ENCODE assay signal across 10 cellular contexts in the genomic region with DNA sequence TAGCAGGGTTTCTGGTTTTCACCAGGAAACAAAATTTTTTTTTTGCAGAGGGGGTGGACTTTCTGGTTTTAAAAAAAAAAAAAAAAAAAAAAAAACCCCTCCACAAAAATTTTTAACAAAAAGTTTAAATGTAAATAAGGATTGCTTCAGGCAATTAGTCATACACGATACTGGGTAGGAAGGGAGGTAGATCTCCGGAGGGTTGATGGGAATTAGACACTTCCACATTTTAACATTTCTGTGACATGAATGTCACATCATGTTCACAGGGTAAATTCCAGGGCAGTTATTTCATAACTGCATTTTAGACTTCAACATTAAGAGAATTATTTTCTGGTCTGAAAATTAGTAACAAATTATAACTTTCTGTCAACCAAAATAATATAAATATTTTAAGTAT. TPM values are rescaled to one million over a fixed set of nuclear protein-coding genes. Genes with fewer than 3 reads are reported as not detected.
A peak's percentile ranks its signal among the peaks of the same experiment; 100 is the strongest.
DNase-seq lines count a peak whose midpoint lies in the region; ATAC-seq and TF ChIP-seq lines count a peak whose summit lies in the region.
"Had no signal": no experiment of that assay in that cellular context is flagged by ENCODE, and none has a peak within 500 bp of the region (broad histone marks: within the 10 kb centered on the region; RNA-seq: fewer than 3 reads in every experiment).

No MANE protein-coding gene starts in this region.

- peak overlapping the region in 8 of 10 donors; percentile 4 to 95 (median 36) for H3K27ac Mint-ChIP-seq in naive thymus-derived CD8-positive, alpha-beta T cell

- no peaks in the 10 kb centered on the region for H3K27me3 Mint-ChIP-seq in naive thymus-derived CD8-positive, alpha-beta T cell

- no peak overlapping the region for H3K4me3 Mint-ChIP-seq in naive thymus-derived CD8-positive, alpha-beta T cell

- no peak overlapping the region for H3K4me3 ChIP-seq in cardiac fibroblast (replicated peaks in 1 of 2; ENCODE audit: low read depth in 2 of 2, low read length in 2 of 2)

- TF ChIP-seq CTCF in cardiac fibroblast (IDR thresholded peaks at IDR 0.05; ENCODE audit: low read depth, low read length) = no peak

- peak; percentile 61 for DNase-seq in ELR (ENCODE audit: low read depth)
- DNase-seq in NOMO-1 (lab: John Stamatoyannopoulos, UW; ENCODE audit: unreplicated experiment in 2 of 2) = peak; percentile 23 to 76
- peak; percentile 13 to 66 for DNase-seq in cardiac fibroblast (ENCODE audit: low read depth in 2 of 2)
- DNase-seq in naive thymus-derived CD8-positive, alpha-beta T cell = no peak
- no peak for DNase-seq in germinal center (ENCODE audit: low spot score)
- no peak for DNase-seq in SW480 (ENCODE audit: low spot score)
- no peak for DNase-seq in islet precursor cell
- DNase-seq in DMS53 treated with DMSO at 0.1 percent for 48 hours (lab: John Stamatoyannopoulos, UW; ENCODE audit: unreplicated experiment) = no peak
- DNase-seq: hippocampal formation had no signal

- POLR2A ChIA-PET in naive thymus-derived CD8-positive, alpha-beta T cell (lab: Charles Lee) = no interaction called here

- ATAC-seq in naive thymus-derived CD8-positive, alpha-beta T cell = no peak

- no peaks in the 10 kb centered on the region for H3K9me3 Mint-ChIP-seq in naive thymus-derived CD8-positive, alpha-beta T cell

- H3K4me1 Mint-ChIP-seq in naive thymus-derived CD8-positive, alpha-beta T cell = peaks cover 17 to 48% (median 38%) of the 10 kb centered on the region in 4 donors

- H3K36me3 Mint-ChIP-seq in naive thymus-derived CD8-positive, alpha-beta T cell = peaks cover 12 to 67% (median 24%) of the 10 kb centered on the region in 3 donors

RNA-seq across cellular contexts. Expression of a gene that starts 15.9 kb away (rescaled TPM):
- 100 to 1,000 TPM; 106 to 126 TPM for total RNA-seq in naive thymus-derived CD8-positive, alpha-beta T cell
- 10 to 100 TPM; 31.8 to 50.9 (median 44.9) TPM for polyA plus RNA-seq in naive thymus-derived CD8-positive, alpha-beta T cell

RNA-seq across cellular contexts. Expression of a gene that starts 26.9 kb away (rescaled TPM):
- total RNA-seq in naive thymus-derived CD8-positive, alpha-beta T cell = 10 to 100 TPM; 23.0 to 23.1 TPM
- 10 to 100 TPM; 13.6 to 24.2 (median 21.9) TPM for polyA plus RNA-seq in naive thymus-derived CD8-positive, alpha-beta T cell

RNA-seq across cellular contexts. Expression of a gene that starts 59.3 kb away (rescaled TPM):
- 10 to 100 TPM; 78.4 to 79.3 TPM for total RNA-seq in naive thymus-derived CD8-positive, alpha-beta T cell
- polyA plus RNA-seq in naive thymus-derived CD8-positive, alpha-beta T cell = 100 to 1,000 TPM; 125 to 175 (median 144) TPM
- polyA plus RNA-seq: neural cell had no signal

Comparison
In these comparisons a context has a peak if more than half of its experiments do, and no peak if none do; other contexts are left out.
1. DNase-seq: peak in ELR (single experiment), NOMO-1 (2 of 2) and cardiac fibroblast (2 of 2); none in naive thymus-derived CD8-positive, alpha-beta T cell (0 of 10), germinal center (single experiment), SW480 (single experiment), islet precursor cell (single experiment) and DMS53 treated with DMSO at 0.1 percent for 48 hours (single experiment).